ENCODE assay signal across 14 cellular contexts in the genomic region with DNA sequence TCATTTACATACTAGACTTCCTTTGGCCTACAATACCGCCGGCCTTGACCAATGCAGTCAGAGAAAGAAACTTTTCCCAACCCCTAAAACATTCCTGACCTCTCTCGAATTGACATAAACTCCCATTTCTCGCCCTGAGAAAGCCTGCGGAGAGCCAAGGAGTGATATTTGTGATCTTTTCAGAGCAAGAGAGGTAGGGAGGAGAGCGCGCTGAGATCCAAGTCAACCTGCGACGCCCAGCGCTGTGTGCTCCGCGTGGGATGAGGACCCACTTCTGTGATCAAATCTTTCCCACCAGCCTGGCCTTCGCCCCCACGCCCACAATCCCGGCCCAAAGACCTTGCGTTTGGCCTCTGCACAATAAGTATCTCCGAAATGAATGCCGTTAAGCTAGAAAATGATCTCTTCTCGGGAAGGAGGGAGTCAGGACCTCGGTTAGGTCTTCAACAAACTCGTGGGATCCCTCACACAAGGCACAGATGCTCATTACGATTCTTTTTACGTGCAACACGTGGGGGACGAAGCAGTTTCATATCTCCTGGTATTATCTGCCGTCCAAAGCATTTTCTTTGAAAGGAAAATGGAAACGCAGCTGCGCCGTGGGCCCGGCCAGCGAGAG. TPM values are rescaled to one million over a fixed set of nuclear protein-coding genes. Genes with fewer than 3 reads are reported as not detected.
DNase-seq lines count a peak whose midpoint lies in the region; ATAC-seq and TF ChIP-seq lines count a peak whose summit lies in the region.
"Had no signal": no experiment of that assay in that cellular context is flagged by ENCODE, and none has a peak within 500 bp of the region (broad histone marks: within the 10 kb centered on the region; RNA-seq: fewer than 3 reads in every experiment).

No MANE protein-coding gene starts in this region.

- no peak for TF ChIP-seq POLR2A in right lobe of liver (IDR thresholded peaks at IDR 0.05)

- H4K20me1 ChIP-seq in GM23338 (replicated peaks; ENCODE audit: insufficient read depth) = peaks cover under 1% of the 10 kb centered on the region; the same call in 1 of the 2 replicates

- H3K4me2 ChIP-seq in GM23338 = peak overlapping the region; percentile 90
- H3K4me2 ChIP-seq in skeletal muscle satellite cell (ENCODE audit: low read length) = peak overlapping the region; percentile 94

- no peak overlapping the region for H3K27ac ChIP-seq in GM23338 (ENCODE audit: low read depth)
- H3K27ac ChIP-seq in dorsolateral prefrontal cortex = peak overlapping the region in 56 of 59 donors; percentile 9 to 96 (median 84)
- H3K27ac ChIP-seq in right lobe of liver = no peak overlapping the region

- intact Hi-C loops in dorsolateral prefrontal cortex (cut with DNase I) (loop anchor here (2.0 to 10.0 kb wide), 5 partner anchors 36 to 862 kb away; no protein-coding TSS in a partner anchor), right lobe of liver (cut with DNase I) (no loop called here)

- 0 out of 2 replicates have a peak, but pooled peaks cover 5% of the 10 kb centered on the region for H3F3A ChIP-seq in GM23338 (replicated peaks; ENCODE audit: low read depth)

- peak overlapping the region; percentile 90 for H3K4me3 Mint-ChIP-seq in GM23338
- H3K4me3 Mint-ChIP-seq: activated T-cell treated with anti-CD3 and anti-CD28 coated beads, Interleukin-2, amount 50 U/mL, for 24 hours had no signal

- H3K4me1 Mint-ChIP-seq in GM23338 = peaks cover 33% of the 10 kb centered on the region

- no peak overlapping the region for H3K27ac Mint-ChIP-seq in GM23338
- H3K27ac Mint-ChIP-seq: activated T-cell treated with anti-CD3 and anti-CD28 coated beads, Interleukin-2, amount 50 U/mL, for 24 hours; naive thymus-derived CD4-positive, alpha-beta T cell had no signal

- TF ChIP-seq CTCF in GM23338 (conservative IDR thresholded peaks at IDR 0.05; ENCODE audit: low read depth in 2 of 2) (no peak), dorsolateral prefrontal cortex (IDR thresholded peaks at IDR 0.05 in 54 of 56, conservative IDR thresholded peaks at IDR 0.05 in 2 of 56; ENCODE audit: low read depth in 1 of 56, partially characterized antibody in 56 of 56) (no peak), right lobe of liver (IDR thresholded peaks at IDR 0.05) (no peak)

- H3K9me3 Mint-ChIP-seq in GM23338 = no peaks in the 10 kb centered on the region
- H3K9me3 Mint-ChIP-seq: activated T-cell treated with anti-CD3 and anti-CD28 coated beads, Interleukin-2, amount 50 U/mL, for 24 hours had no signal

- H3K9me2 ChIP-seq in GM23338 (ENCODE audit: insufficient read depth) = no peaks in the 10 kb centered on the region

- H3K4me3 ChIP-seq in GM23338 (peak overlapping the region; percentile 70), dorsolateral prefrontal cortex (peak overlapping the region; percentile 48 to 79 (median 68)), right lobe of liver (peak overlapping the region in 2 of 3 donors; percentile 15 to 18), skeletal muscle satellite cell (ENCODE audit: low read length) (no peak overlapping the region)

- peak; percentile 2; the same call in 2 of the 3 replicates for ATAC-seq in GM23338
- ATAC-seq in right lobe of liver = no peak
- ATAC-seq in HG03469 (IDR thresholded peaks at IDR 0.05; ENCODE audit: unreplicated experiment) = no peak
- no peak for ATAC-seq in GM18520 (IDR thresholded peaks at IDR 0.05; ENCODE audit: unreplicated experiment)
- ATAC-seq: naive thymus-derived CD4-positive, alpha-beta T cell had no signal

- no peak overlapping the region for H3K9ac ChIP-seq in skeletal muscle satellite cell (ENCODE audit: low read depth, low read length)

- H3K36me3 ChIP-seq in GM23338 (ENCODE audit: insufficient read depth) (no peaks in the 10 kb centered on the region), right lobe of liver (no peaks in the 10 kb centered on the region), skeletal muscle satellite cell (ENCODE audit: insufficient read depth, low read length) (no peaks in the 10 kb centered on the region)

- 19% methylated on average over 24 of the region's 31 CpGs for WGBS in right lobe of liver (ENCODE audit: insufficient coverage, low coverage, low lambda C conversion rate, missing lambda C conversion rate)

- peak; percentile 38 for DNase-seq in GM23338 (ENCODE audit: low spot score)
- DNase-seq in dorsolateral prefrontal cortex = no peak
- DNase-seq in right lobe of liver = no peak
- no peak for DNase-seq in activated CD8-positive, alpha-beta memory T cell treated with anti-CD3 and anti-CD28 coated beads, Interleukin-2, amount 50 U/mL, for 4 hours
- DNase-seq in foreskin melanocyte = no peak
- DNase-seq: activated T-cell treated with anti-CD3 and anti-CD28 coated beads, Interleukin-2, amount 50 U/mL, for 24 hours; KBM-7; naive thymus-derived CD4-positive, alpha-beta T cell; NCI-H1694; stimulated activated CD4-positive, alpha-beta T cell treated with anti-CD3 and anti-CD28 coated beads, Interleukin-15, amount 100 ng/mL, for 24 hours; stimulated activated CD8-positive, alpha-beta memory T cell treated with anti-CD3 and anti-CD28 coated beads, Interleukin-4, amount 100 ng/mL, for 48 hours had no signal

- peaks cover 32% of the 10 kb centered on the region for H3K4me1 ChIP-seq in GM23338 (ENCODE audit: insufficient read depth)
- peaks cover 0 to 20% (median 3%) of the 10 kb centered on the region in 4 donors for H3K4me1 ChIP-seq in right lobe of liver
- H3K4me1 ChIP-seq in skeletal muscle satellite cell (ENCODE audit: control insufficient read depth, insufficient read depth, low read length) = peaks cover 18% of the 10 kb centered on the region

- peak overlapping the region; percentile 99 for H2AFZ ChIP-seq in GM23338

- peaks cover 43% of the 10 kb centered on the region for H3K27me3 Mint-ChIP-seq in GM23338 (ENCODE audit: insufficient read depth, low read depth, poor library complexity)

- H3K27me3 ChIP-seq in GM23338 (ENCODE audit: insufficient read depth) = peaks cover 76% of the 10 kb centered on the region
- peaks cover 0 to 10% (median 0%) of the 10 kb centered on the region in 45 donors for H3K27me3 ChIP-seq in dorsolateral prefrontal cortex
- H3K27me3 ChIP-seq in right lobe of liver = peaks cover 14 to 30% of the 10 kb centered on the region in 2 donors
- peaks cover 66% of the 10 kb centered on the region for H3K27me3 ChIP-seq in skeletal muscle satellite cell (ENCODE audit: control insufficient read depth, insufficient read depth, low read length)

- no peaks in the 10 kb centered on the region for H3K36me3 Mint-ChIP-seq in GM23338 (ENCODE audit: low read depth)
- H3K36me3 Mint-ChIP-seq: naive thymus-derived CD4-positive, alpha-beta T cell had no signal

- H3K9me3 ChIP-seq in right lobe of liver (no peaks in the 10 kb centered on the region), skeletal muscle satellite cell (replicated peaks; ENCODE audit: low read length) (no peaks in the 10 kb centered on the region)

- no peaks in the 10 kb centered on the region for H3K79me2 ChIP-seq in GM23338 (replicated peaks; ENCODE audit: insufficient read depth)

TF ChIP-seq in GM23338, 12 proteins besides CTCF, POLR2A, EP300 and RAD21:
- TF ChIP-seq CREB1 (CRISPR knock-in tag; IDR thresholded peaks at IDR 0.05; ENCODE audit: low read depth) (no peak), POLR2AphosphoS5 (IDR thresholded peaks at IDR 0.05; ENCODE audit: low read depth) (no peak), EZH2 (IDR thresholded peaks at IDR 0.05; ENCODE audit: low read depth, unreplicated experiment) (peak; percentile 55)
- TF ChIP-seq, protein P1, sequence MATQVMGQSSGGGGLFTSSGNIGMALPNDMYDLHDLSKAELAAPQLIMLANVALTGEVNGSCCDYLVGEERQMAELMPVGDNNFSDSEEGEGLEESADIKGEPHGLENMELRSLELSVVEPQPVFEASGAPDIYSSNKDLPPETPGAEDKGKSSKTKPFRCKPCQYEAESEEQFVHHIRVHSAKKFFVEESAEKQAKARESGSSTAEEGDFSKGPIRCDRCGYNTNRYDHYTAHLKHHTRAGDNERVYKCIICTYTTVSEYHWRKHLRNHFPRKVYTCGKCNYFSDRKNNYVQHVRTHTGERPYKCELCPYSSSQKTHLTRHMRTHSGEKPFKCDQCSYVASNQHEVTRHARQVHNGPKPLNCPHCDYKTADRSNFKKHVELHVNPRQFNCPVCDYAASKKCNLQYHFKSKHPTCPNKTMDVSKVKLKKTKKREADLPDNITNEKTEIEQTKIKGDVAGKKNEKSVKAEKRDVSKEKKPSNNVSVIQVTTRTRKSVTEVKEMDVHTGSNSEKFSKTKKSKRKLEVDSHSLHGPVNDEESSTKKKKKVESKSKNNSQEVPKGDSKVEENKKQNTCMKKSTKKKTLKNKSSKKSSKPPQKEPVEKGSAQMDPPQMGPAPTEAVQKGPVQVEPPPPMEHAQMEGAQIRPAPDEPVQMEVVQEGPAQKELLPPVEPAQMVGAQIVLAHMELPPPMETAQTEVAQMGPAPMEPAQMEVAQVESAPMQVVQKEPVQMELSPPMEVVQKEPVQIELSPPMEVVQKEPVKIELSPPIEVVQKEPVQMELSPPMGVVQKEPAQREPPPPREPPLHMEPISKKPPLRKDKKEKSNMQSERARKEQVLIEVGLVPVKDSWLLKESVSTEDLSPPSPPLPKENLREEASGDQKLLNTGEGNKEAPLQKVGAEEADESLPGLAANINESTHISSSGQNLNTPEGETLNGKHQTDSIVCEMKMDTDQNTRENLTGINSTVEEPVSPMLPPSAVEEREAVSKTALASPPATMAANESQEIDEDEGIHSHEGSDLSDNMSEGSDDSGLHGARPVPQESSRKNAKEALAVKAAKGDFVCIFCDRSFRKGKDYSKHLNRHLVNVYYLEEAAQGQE (IDR thresholded peaks at IDR 0.05; ENCODE audit: unreplicated experiment) = no peak
TF ChIP-seq in GM23338: peak in this region for 1.

RNA-seq across cellular contexts. Expression of a gene that starts 6.3 kb away (rescaled TPM):
- total RNA-seq in GM23338 (2014; rRNA removed; shearing (Covaris generic)) = 0.08 and 0.17 TPM in 2 replicates
- polyA plus RNA-seq in GM23338 (2016; fragmentation: Nextera tagmentation; extraction: Ambion mirVana) = 0.17 and 0.19 TPM in 2 replicates
- 100 to 1,000 TPM in 2 of 120 experiments, 10 to 100 TPM in 118; 39.6 to 118 (median 65.9) TPM for total RNA-seq in dorsolateral prefrontal cortex
- under 1 TPM in 4 of 6 experiments, not detected in 2; 0.11 to 0.83 (median 0.21) TPM for total RNA-seq in right lobe of liver
- total RNA-seq in skeletal muscle satellite cell (2012; rRNA removed) = 1.0 and 1.5 TPM in 2 replicates
- total RNA-seq: naive thymus-derived CD4-positive, alpha-beta T cell had no signal
- polyA plus RNA-seq: naive thymus-derived CD4-positive, alpha-beta T cell had no signal

Comparison
In these comparisons a context has a peak if more than half of its experiments do, and no peak if none do; other contexts are left out.
1. H3K27ac ChIP-seq: peak in dorsolateral prefrontal cortex (56 of 59); none in GM23338 (single experiment) and right lobe of liver (0 of 3).
2. RNA of a gene that starts 6.3 kb away (total RNA-seq): 39.6 to 118 TPM in dorsolateral prefrontal cortex; 0.11 to 0.83 TPM in right lobe of liver and 0.08 to 0.17 TPM in GM23338; every median in the first group is over 10 times any median in the second.
3. intact Hi-C loops: an anchor here in dorsolateral prefrontal cortex (2.0 to 10.0 kb wide); none called in right lobe of liver.